In the genomic region with DNA sequence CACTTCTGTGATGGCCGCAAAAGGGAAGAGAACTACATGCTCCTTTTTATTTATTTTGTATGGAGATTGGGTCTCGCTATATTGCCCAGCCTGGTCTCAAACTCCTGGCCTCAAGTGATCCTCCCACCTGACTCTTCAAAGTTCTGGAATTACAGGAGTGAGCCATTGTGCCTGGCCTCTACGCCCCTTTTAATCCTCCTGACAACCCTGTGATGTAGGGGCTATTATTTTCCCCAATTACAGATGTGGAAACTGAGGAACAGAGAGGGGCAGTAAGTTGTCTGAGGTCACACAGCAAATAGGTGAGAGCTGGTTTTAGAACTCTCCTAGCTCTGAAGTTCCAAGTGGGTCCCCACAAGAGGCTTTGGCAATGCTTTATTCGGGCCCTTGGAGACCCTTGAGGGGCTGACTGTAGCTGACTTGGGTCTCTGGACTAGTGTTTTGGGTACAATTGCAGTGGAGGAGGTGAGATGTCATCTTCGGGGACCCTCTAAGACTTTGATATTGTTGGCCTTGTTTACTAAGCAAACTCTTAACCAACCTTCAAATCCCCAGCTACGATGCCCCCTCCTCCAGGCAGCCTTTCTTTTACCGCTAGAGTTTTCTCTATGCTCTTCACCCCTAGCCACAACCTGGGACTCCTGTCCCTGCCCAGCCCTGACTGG, we compare ENCODE assay signal across 21 cellular contexts. TPM values are rescaled to one million over a fixed set of nuclear protein-coding genes. Genes with fewer than 3 reads are reported as not detected.
DNase-seq lines count a peak whose midpoint lies in the region; FAIRE-seq and TF ChIP-seq lines count a peak whose summit lies in the region.
"Had no signal": no experiment of that assay in that cellular context is flagged by ENCODE, and none has a peak within 500 bp of the region (broad histone marks: within the 10 kb centered on the region; RNA-seq: fewer than 3 reads in every experiment).

No MANE protein-coding gene starts in this region.

- in situ Hi-C loops in transverse colon (cut with MboI; ENCODE audit: low pct_ligation_motif_present in 1 of 4, low pct_unique_long_range_greater_than_20kb in 1 of 4, low sequenced_read_pairs in 3 of 4), result no loop called here

- POLR2A ChIA-PET in H1 (lab: Charles Lee; ENCODE audit: partially characterized antibody), result interaction anchor here (0.9 to 1.4 kb wide), 2 partner anchors 9 to 266 kb away, joined by 3 read pairs; a partner anchor contains a TSS

- peak overlapping the region; percentile 74 for H3K4me3 Mint-ChIP-seq in Calu3 (ENCODE audit: low read depth, unreplicated experiment)

- no peak for TF ChIP-seq RAD21 in H1 (IDR thresholded peaks at IDR 0.05 in 1 of 2, conservative IDR thresholded peaks at IDR 0.05 in 1 of 2; ENCODE audit: low read depth in 2 of 2, low read length in 2 of 2)

- no peak for TF ChIP-seq EP300 in H1 (IDR thresholded peaks at IDR 0.05; ENCODE audit: borderline replicate concordance in 1 of 2, low read depth in 2 of 2, low read length in 2 of 2)
- no peak for TF ChIP-seq EP300 in transverse colon (IDR thresholded peaks at IDR 0.05; ENCODE audit: low read depth)

- 80% methylated on average over 7 of the region's 7 CpGs; no CpG with 5 or more reads in 1 of the 2 experiments for WGBS in H1 (ENCODE audit: extremely low coverage in 1 of 2, insufficient coverage in 1 of 2, insufficient read length in 1 of 2, insufficient replicate concordance in 2 of 2, low coverage in 1 of 2, low lambda C conversion rate in 2 of 2, missing lambda C conversion rate in 1 of 2), 2 experiments
- 67 to 70% methylated on average over 3 to 7 of the region's 7 CpGs for WGBS in transverse colon (ENCODE audit: low coverage in 1 of 2), 2 donors

- H3K9me3 Mint-ChIP-seq in Calu3 (ENCODE audit: low read depth, unreplicated experiment), result no peaks in the 10 kb centered on the region
- H3K9me3 Mint-ChIP-seq: CD4-positive, alpha-beta memory T cell had no signal

- H3K4me1 ChIP-seq in Peyer's patch (peaks cover 0 to 35% (median 9%) of the 10 kb centered on the region in 4 donors), H1 (replicated peaks in 1 of 4; ENCODE audit: control insufficient read depth in 3 of 4, insufficient read depth in 4 of 4, low read length in 3 of 4) (peaks cover 0 to 11% (median 6%) of the 10 kb centered on the region in 4 experiments; a peak in 5 of 7 replicates), transverse colon (peaks cover 3 to 61% (median 33%) of the 10 kb centered on the region in 4 donors)

- no peak overlapping the region for H4K5ac ChIP-seq in H1 (ENCODE audit: insufficient read length, low read depth, low read length)

- H3K9me3 ChIP-seq in Peyer's patch, result no peaks in the 10 kb centered on the region
- no peaks in the 10 kb centered on the region for H3K9me3 ChIP-seq in H1 (ENCODE audit: insufficient read depth in 2 of 2, low read depth in 1 of 2, low read length in 1 of 2)
- no peaks in the 10 kb centered on the region for H3K9me3 ChIP-seq in transverse colon

- no peak overlapping the region for H4K8ac ChIP-seq in H1 (ENCODE audit: extremely low read depth, insufficient read depth, low read length)

- no peak overlapping the region for H2AK5ac ChIP-seq in H1 (ENCODE audit: low read depth, low read length)

- DNase-seq in Calu3 (no peak), Peyer's patch (no peak), H1 (ENCODE audit: low read depth in 1 of 2, low spot score in 2 of 2) (no peak), transverse colon (no peak), HUDEP-2 (lab: John Stamatoyannopoulos, UW; ENCODE audit: unreplicated experiment in 76 of 76) (no peak), frontal cortex (ENCODE audit: low spot score in 2 of 2) (no peak)
- DNase-seq in activated CD4-positive, CD25-positive, alpha-beta regulatory T cell treated with anti-CD3 and anti-CD28 coated beads, Interleukin-2, amount 50 U/mL, for 72 hours, result no peak
- DNase-seq: CD4-positive, alpha-beta memory T cell; IMR-90; NCI-H1092; NCI-H1417 treated with DMSO at 0.1 percent for 48 hours; NCI-H1694 treated with DMSO at 0.1 percent for 48 hours; NCI-H2081; NCI-H526 treated with DMSO at 0.1 percent for 48 hours; SHP77 treated with DMSO at 0.1 percent for 48 hours had no signal

- no peak overlapping the region for H4K91ac ChIP-seq in H1 (replicated peaks; ENCODE audit: insufficient read length, low read length)

- H3K27ac ChIP-seq in Peyer's patch (peak overlapping the region in 3 of 4 donors; percentile 82 to 93 (median 90)), H1 (ENCODE audit: low read depth, low read length) (no peak overlapping the region), transverse colon (peak overlapping the region; percentile 85 to 94 (median 89))
- H3K27ac ChIP-seq: KMS-11 had no signal

- no peak overlapping the region; a peak in 1 of 4 replicates for H3K4me2 ChIP-seq in H1 (ENCODE audit: insufficient read depth in 1 of 2, low read depth in 2 of 2, low read length in 2 of 2)
- H3K4me2 ChIP-seq: KMS-11 had no signal

- no peak overlapping the region for H3K18ac ChIP-seq in H1 (ENCODE audit: extremely low read depth, low read length)

- H3K27ac Mint-ChIP-seq in Calu3 (ENCODE audit: unreplicated experiment), result peak overlapping the region; percentile 56

- no peak overlapping the region for H2BK5ac ChIP-seq in H1 (ENCODE audit: low read depth, low read length)

- FAIRE-seq in H1 (lab: Jason Lieb, UNC) (no peak), frontal cortex (lab: Jason Lieb, UNC) (no peak)
- FAIRE-seq: GM12892, H54, HTR-8/SVneo had no signal

- peak overlapping the region in 1 of 4 donors; percentile 27 for H3K4me3 ChIP-seq in Peyer's patch
- no peak overlapping the region for H3K4me3 ChIP-seq in H1 (ENCODE audit: extremely low read depth in 1 of 4, insufficient read depth in 2 of 4, low read depth in 3 of 4, low read length in 4 of 4)
- peak overlapping the region in 1 of 4 donors; percentile 7 for H3K4me3 ChIP-seq in transverse colon

- no peaks in the 10 kb centered on the region for H3K79me2 ChIP-seq in H1 (ENCODE audit: control insufficient read depth in 1 of 2, insufficient read depth in 2 of 2, low read length in 2 of 2)

- H2BK15ac ChIP-seq in H1 (ENCODE audit: low read length), result 0 out of 2 replicates have a peak overlapping the region, but pooled peaks have one; percentile 88

- no peak overlapping the region for H2AFZ ChIP-seq in H1 (ENCODE audit: low read length)

- peaks cover 36% of the 10 kb centered on the region for H3K36me3 Mint-ChIP-seq in Calu3 (ENCODE audit: insufficient read depth, unreplicated experiment)
- H3K36me3 Mint-ChIP-seq: CD4-positive, alpha-beta memory T cell had no signal

- no peak overlapping the region for H3K4ac ChIP-seq in H1 (replicated peaks; ENCODE audit: insufficient read length, low read depth, low read length)

- H3K14ac ChIP-seq in H1 (ENCODE audit: insufficient read length), result no peak overlapping the region

- no peaks in the 10 kb centered on the region for H3K79me1 ChIP-seq in H1 (ENCODE audit: low read depth, low read length)

- H3K27me3 ChIP-seq in Peyer's patch (peaks cover 0 to 8% of the 10 kb centered on the region in 2 donors), H1 (replicated peaks in 1 of 4; ENCODE audit: control insufficient read depth in 3 of 4, extremely low read depth in 1 of 4, insufficient read depth in 3 of 4, low read length in 3 of 4) (peaks cover 0 to 3% (median 0%) of the 10 kb centered on the region in 4 experiments; a peak in 2 of 7 replicates), transverse colon (peaks cover 38% of the 10 kb centered on the region)

- intact Hi-C loops in Calu3 (cut with micrococcal nuclease; ENCODE audit: unreplicated experiment) (no loop called here), transverse colon (cut with DNase I; ENCODE audit: low total_unique reads) (no loop called here)

- no peak overlapping the region for H2BK12ac ChIP-seq in H1 (ENCODE audit: low read depth, low read length)

- H2BK20ac ChIP-seq in H1 (ENCODE audit: low read length), result no peak overlapping the region

- CTCF ChIA-PET in Calu3 (lab: Charles Lee) (interaction anchor here (1.1 kb wide), 1 partner anchor 9 kb away, joined by 3 read pairs; no protein-coding TSS in a partner anchor), H1 (lab: Charles Lee; ENCODE audit: partially characterized antibody) (interaction anchor here (0.8 to 5.8 kb wide), 14 partner anchors 12 to 878 kb away, joined by 3 to 66 read pairs (median 4); a partner anchor contains a TSS)

- peaks cover 9% of the 10 kb centered on the region for H3K4me1 Mint-ChIP-seq in Calu3 (ENCODE audit: low read depth, unreplicated experiment)

- H3K27me3 Mint-ChIP-seq in Calu3 (ENCODE audit: unreplicated experiment), result no peaks in the 10 kb centered on the region

- H2BK120ac ChIP-seq in H1 (replicated peaks; ENCODE audit: low read depth, low read length), result no peak overlapping the region

- no TSS peak for BruUV-seq in Calu3 (replicated peaks; lab: Mats Ljungman, UMichigan)

- peaks cover 8% of the 10 kb centered on the region; the same call in 1 of the 2 replicates for H3K23me2 ChIP-seq in H1 (ENCODE audit: low read depth, low read length)

- H3K36me3 ChIP-seq in Peyer's patch, result no peaks in the 10 kb centered on the region
- H3K36me3 ChIP-seq in H1 (ENCODE audit: control insufficient read depth in 2 of 4, insufficient read depth in 4 of 4, low read length in 3 of 4), result no peaks in the 10 kb centered on the region
- no peaks in the 10 kb centered on the region for H3K36me3 ChIP-seq in transverse colon

- no peak overlapping the region for H3K56ac ChIP-seq in H1 (replicated peaks; ENCODE audit: insufficient read length, low read depth, low read length)

- H3K9ac ChIP-seq in H1 (replicated peaks in 1 of 4; ENCODE audit: extremely low read depth in 1 of 4, low read depth in 3 of 4, low read length in 3 of 4), result no peak overlapping the region; a peak in 2 of 7 replicates
- H3K9ac ChIP-seq: KMS-11 had no signal

- TF ChIP-seq CTCF in Calu3 (IDR thresholded peaks at IDR 0.05; ENCODE audit: unreplicated experiment) (no peak), Peyer's patch (IDR thresholded peaks at IDR 0.05) (peak in 1 of 6 experiments; percentile 13), H1 (IDR thresholded peaks at IDR 0.05; ENCODE audit: control extremely low read depth in 1 of 3, insufficient read depth in 1 of 3, low read depth in 1 of 3, low read length in 3 of 3) (no peak), transverse colon (IDR thresholded peaks at IDR 0.05) (no peak)

- no peak overlapping the region for H3K23ac ChIP-seq in H1 (ENCODE audit: insufficient read length)

- H4K20me1 ChIP-seq in H1 (replicated peaks in 1 of 2; ENCODE audit: control insufficient read depth in 1 of 2, insufficient read depth in 2 of 2, low read length in 2 of 2), result no peaks in the 10 kb centered on the region

- TF ChIP-seq POLR2A in Peyer's patch (IDR thresholded peaks at IDR 0.05) (peak; percentile 46 to 62), H1 (IDR thresholded peaks at IDR 0.05; ENCODE audit: control extremely low read depth in 1 of 2, low read depth in 2 of 2, low read length in 2 of 2) (no peak), transverse colon (IDR thresholded peaks at IDR 0.05) (peak; percentile 36)

RNA-seq across cellular contexts. Expression of a gene that starts 11.8 kb away (rescaled TPM):
- 84.8 and 111 TPM in 2 replicates for total RNA-seq in Calu3 (2022)
- total RNA-seq in Peyer's patch, result 100 to 1,000 TPM in 3 of 4 donors, 10 to 100 TPM in 1; 93.3 to 364 (median 286) TPM
- total RNA-seq in H1 (2021; fragmentation: NEBNext Ultra II Directional; extraction: Animal tissue kit (Norgen Biotek cat#: 25700)), result 24.6 and 26.1 TPM in 2 replicates
- 17.1 and 30.2 TPM in 2 replicates for polyA plus RNA-seq in H1 (2011; rRNA removed)
- polyA plus RNA-seq in H1 (2011; cell fraction: cytosol; rRNA removed), result 22.0 TPM
- 41.8 TPM for polyA plus RNA-seq in H1 (2011; cell fraction: nucleus; rRNA removed)
- polyA plus RNA-seq in H1 (2012, experiment 1 of 2), result 29.8 to 44.6 TPM (median 40.4 TPM) in 4 replicates
- 36.2 TPM for polyA plus RNA-seq in H1 (2012, experiment 2 of 2)
- 37.5 TPM for polyA plus RNA-seq in H1 (2013, experiment 1 of 2)
- polyA plus RNA-seq in H1 (2013, experiment 2 of 2), result 30.4 TPM
- polyA minus RNA-seq in H1 (2011; rRNA and poly(A)+ RNA removed), result 9.9 and 14.4 TPM in 2 replicates
- polyA minus RNA-seq in H1 (2011; cell fraction: cytosol; rRNA and poly(A)+ RNA removed), result 18.3 TPM
- 12.6 TPM for polyA minus RNA-seq in H1 (2011; cell fraction: nucleus; rRNA and poly(A)+ RNA removed)
- 100 to 1,000 TPM; 234 to 894 (median 282) TPM for total RNA-seq in transverse colon
- total RNA-seq in frontal cortex, result not detected
- total RNA-seq: A673, IMR-90 had no signal
- polyA plus RNA-seq: IMR-90 had no signal

RNA-seq across cellular contexts. Expression of a gene that starts 19.7 kb away (rescaled TPM):
- total RNA-seq in Calu3 (2022) (23.6 and 26.3 TPM in 2 replicates), Peyer's patch (10 to 100 TPM; 22.6 to 27.2 (median 26.1) TPM), transverse colon (10 to 100 TPM; 25.4 to 91.1 (median 36.4) TPM), frontal cortex (15.1 TPM)
- 31.3 and 32.9 TPM in 2 replicates for total RNA-seq in H1 (2021; fragmentation: NEBNext Ultra II Directional; extraction: Animal tissue kit (Norgen Biotek cat#: 25700))
- 10.6 and 20.4 TPM in 2 replicates for polyA plus RNA-seq in H1 (2011; rRNA removed)
- polyA plus RNA-seq in H1 (2011; cell fraction: cytosol; rRNA removed), result 7.1 TPM
- 30.2 TPM for polyA plus RNA-seq in H1 (2011; cell fraction: nucleus; rRNA removed)
- 18.6 to 28.3 TPM (median 25.8 TPM) in 4 replicates for polyA plus RNA-seq in H1 (2012, experiment 1 of 2)
- 19.0 TPM for polyA plus RNA-seq in H1 (2012, experiment 2 of 2)
- polyA plus RNA-seq in H1 (2013, experiment 1 of 2), result 19.7 TPM
- polyA plus RNA-seq in H1 (2013, experiment 2 of 2), result 18.8 TPM
- polyA minus RNA-seq in H1 (2011; rRNA and poly(A)+ RNA removed), result 21.0 and 23.7 TPM in 2 replicates
- 19.8 TPM for polyA minus RNA-seq in H1 (2011; cell fraction: cytosol; rRNA and poly(A)+ RNA removed)
- polyA minus RNA-seq in H1 (2011; cell fraction: nucleus; rRNA and poly(A)+ RNA removed), result 19.9 TPM

RNA-seq across cellular contexts. Expression of a gene that starts 41.5 kb away (rescaled TPM):
- total RNA-seq in Calu3 (2022) (18.1 and 19.6 TPM in 2 replicates), Peyer's patch (10 to 100 TPM; 28.5 to 48.1 (median 41.8) TPM), transverse colon (100 to 1,000 TPM in 2 of 4 donors, 10 to 100 TPM in 2; 24.0 to 284 (median 95.7) TPM), frontal cortex (12.6 TPM)
- 21.4 and 23.4 TPM in 2 replicates for total RNA-seq in H1 (2021; fragmentation: NEBNext Ultra II Directional; extraction: Animal tissue kit (Norgen Biotek cat#: 25700))
- 36.9 and 48.4 TPM in 2 replicates for polyA plus RNA-seq in H1 (2011; rRNA removed)
- polyA plus RNA-seq in H1 (2011; cell fraction: cytosol; rRNA removed), result 33.3 TPM
- 74.8 TPM for polyA plus RNA-seq in H1 (2011; cell fraction: nucleus; rRNA removed)
- 17.8 to 23.6 TPM (median 21.2 TPM) in 4 replicates for polyA plus RNA-seq in H1 (2012, experiment 1 of 2)
- polyA plus RNA-seq in H1 (2012, experiment 2 of 2), result 27.9 TPM
- polyA plus RNA-seq in H1 (2013, experiment 1 of 2), result 20.4 TPM
- 17.7 TPM for polyA plus RNA-seq in H1 (2013, experiment 2 of 2)
- 12.6 and 14.5 TPM in 2 replicates for polyA minus RNA-seq in H1 (2011; rRNA and poly(A)+ RNA removed)
- 25.8 TPM for polyA minus RNA-seq in H1 (2011; cell fraction: cytosol; rRNA and poly(A)+ RNA removed)
- polyA minus RNA-seq in H1 (2011; cell fraction: nucleus; rRNA and poly(A)+ RNA removed), result 32.4 TPM

RNA-seq across cellular contexts. Expression of a gene that starts 42.5 kb away (rescaled TPM):
- total RNA-seq in Calu3 (2022) (26.1 and 31.0 TPM in 2 replicates), Peyer's patch (10 to 100 TPM; 21.4 to 58.5 (median 47.2) TPM), transverse colon (10 to 100 TPM; 38.0 to 72.2 (median 52.1) TPM), frontal cortex (21.6 TPM)
- total RNA-seq in H1 (2021; fragmentation: NEBNext Ultra II Directional; extraction: Animal tissue kit (Norgen Biotek cat#: 25700)), result 72.8 and 80.3 TPM in 2 replicates
- 63.8 and 83.6 TPM in 2 replicates for polyA plus RNA-seq in H1 (2011; rRNA removed)
- polyA plus RNA-seq in H1 (2011; cell fraction: cytosol; rRNA removed), result 71.0 TPM
- polyA plus RNA-seq in H1 (2011; cell fraction: nucleus; rRNA removed), result 47.1 TPM
- polyA plus RNA-seq in H1 (2012, experiment 1 of 2), result 42.7 to 64.5 TPM (median 57.7 TPM) in 4 replicates
- polyA plus RNA-seq in H1 (2012, experiment 2 of 2), result 118 TPM
- 48.2 TPM for polyA plus RNA-seq in H1 (2013, experiment 1 of 2)
- 51.1 TPM for polyA plus RNA-seq in H1 (2013, experiment 2 of 2)
- polyA minus RNA-seq in H1 (2011; rRNA and poly(A)+ RNA removed), result 6.2 and 7.2 TPM in 2 replicates
- 19.3 TPM for polyA minus RNA-seq in H1 (2011; cell fraction: cytosol; rRNA and poly(A)+ RNA removed)
- polyA minus RNA-seq in H1 (2011; cell fraction: nucleus; rRNA and poly(A)+ RNA removed), result 11.1 TPM

RNA-seq across cellular contexts. Expression of a gene that starts 52.0 kb away (rescaled TPM):
- total RNA-seq in Calu3 (2022) (not detected in 2 replicates), Peyer's patch (not detected), transverse colon (not detected), frontal cortex (under 0.01 TPM)
- not detected in 2 replicates for total RNA-seq in H1 (2021; fragmentation: NEBNext Ultra II Directional; extraction: Animal tissue kit (Norgen Biotek cat#: 25700))
- polyA plus RNA-seq in H1 (2011; rRNA removed), result 0.08 and 0.19 TPM in 2 replicates
- 0.09 TPM for polyA plus RNA-seq in H1 (2011; cell fraction: cytosol; rRNA removed)
- polyA plus RNA-seq in H1 (2011; cell fraction: nucleus; rRNA removed), result 0.33 TPM
- 0.11 TPM in 1 of 4 replicates, not detected in the others for polyA plus RNA-seq in H1 (2012, experiment 1 of 2)
- polyA plus RNA-seq in H1 (2012, experiment 2 of 2), result not detected
- 0.04 TPM for polyA plus RNA-seq in H1 (2013, experiment 1 of 2)
- 0.06 TPM for polyA plus RNA-seq in H1 (2013, experiment 2 of 2)
- polyA minus RNA-seq in H1 (2011; rRNA and poly(A)+ RNA removed), result not detected in 2 replicates
- not detected for polyA minus RNA-seq in H1 (2011; cell fraction: cytosol; rRNA and poly(A)+ RNA removed)
- 0.40 TPM for polyA minus RNA-seq in H1 (2011; cell fraction: nucleus; rRNA and poly(A)+ RNA removed)
- total RNA-seq: A673; CD4-positive, alpha-beta memory T cell; IMR-90; NCI-H460 had no signal
- polyA plus RNA-seq: CD4-positive, alpha-beta memory T cell; IMR-90 had no signal

Comparison
In these comparisons a context has a peak if more than half of its experiments do, and no peak if none do; other contexts are left out.
1. POLR2A ChIP-seq: peak in Peyer's patch (2 of 2) and transverse colon (single experiment); none in H1 (0 of 2).
2. RNA of a gene that starts 11.8 kb away (total RNA-seq): 93.3 to 364 TPM in Peyer's patch, 234 to 894 TPM in transverse colon, 84.8 to 111 TPM in Calu3 and 24.6 to 26.1 TPM in H1; not detected in frontal cortex (single experiment); every median in the first group is over 10 times any median in the second.